In genomic region chrX:68599256-68600152, GRCh38 we compare ENCODE assay signal across 9 cellular contexts. TPM values are rescaled to one million over a fixed set of nuclear protein-coding genes. Genes with fewer than 3 reads are reported as not detected.
DNase-seq lines count a peak whose midpoint lies in the region; ATAC-seq and TF ChIP-seq lines count a peak whose summit lies in the region.
"Had no signal": no experiment of that assay in that cellular context is flagged by ENCODE, and none has a peak within 500 bp of the region (broad histone marks: within the 10 kb centered on the region; RNA-seq: fewer than 3 reads in every experiment).

No MANE protein-coding gene starts in this region.

- peak; percentile 8 for DNase-seq in HEK293T (ENCODE audit: extremely low spot score)
- peak; percentile 11 for DNase-seq in astrocyte of the hippocampus (ENCODE audit: low read depth, low spot score)
- no peak for DNase-seq in lower lobe of right lung
- no peak for DNase-seq in activated naive CD4-positive, alpha-beta T cell treated with anti-CD3 and anti-CD28 coated beads, Interleukin-2, amount 50 U/mL, for 72 hours (ENCODE audit: low spot score in 2 of 2)
- DNase-seq in central memory CD4-positive, alpha-beta T cell: no peak
- no peak for DNase-seq in stimulated activated CD4-positive, alpha-beta T cell treated with anti-CD3 and anti-CD28 coated beads, Interleukin-15, amount 100 ng/mL, for 24 hours
- DNase-seq in NCI-H1048 (lab: John Stamatoyannopoulos, UW): no peak
- DNase-seq: activated CD4-positive, alpha-beta T cell treated with anti-CD3 and anti-CD28 coated beads for 4 hours had no signal

- no peak overlapping the region for H3K27ac Mint-ChIP-seq in activated naive CD4-positive, alpha-beta T cell treated with anti-CD3 and anti-CD28 coated beads, Interleukin-2, amount 50 U/mL, for 72 hours

- peak; percentile 76 for TF ChIP-seq CTCF in C4-2B (conservative IDR thresholded peaks at IDR 0.05)
- peak; percentile 59 for TF ChIP-seq CTCF in lower lobe of right lung (IDR thresholded peaks at IDR 0.05)

- H3K9me3 Mint-ChIP-seq in activated naive CD4-positive, alpha-beta T cell treated with anti-CD3 and anti-CD28 coated beads, Interleukin-2, amount 50 U/mL, for 72 hours: peaks cover 13 to 21% of the 10 kb centered on the region in 2 donors

- POLR2A ChIA-PET in HEK293T (lab: Yijun Ruan, JAX): no interaction called here

- H3K27ac ChIP-seq in C4-2B: no peak overlapping the region
- H3K27ac ChIP-seq in lower lobe of right lung: no peak overlapping the region

- H3K9me3 ChIP-seq in lower lobe of right lung: peaks cover 5% of the 10 kb centered on the region

- no peaks in the 10 kb centered on the region for H3K27me3 ChIP-seq in lower lobe of right lung (ENCODE audit: low read depth)

- no peak for ATAC-seq in lower lobe of right lung
- no peak for ATAC-seq in activated naive CD4-positive, alpha-beta T cell treated with anti-CD3 and anti-CD28 coated beads, Interleukin-2, amount 50 U/mL, for 72 hours

- intact Hi-C loops in lower lobe of right lung (cut with DNase I): no loop called here

- CTCF ChIA-PET in HEK293T (lab: Yijun Ruan, JAX): interaction anchor here (0.6 to 2.6 kb wide), 7 partner anchors 9 to 117 kb away, joined by 3 to 8 read pairs (median 3); no protein-coding TSS in a partner anchor

- H3K4me3 ChIP-seq in lower lobe of right lung: no peak overlapping the region

- no peaks in the 10 kb centered on the region for H3K36me3 ChIP-seq in lower lobe of right lung

- no peaks in the 10 kb centered on the region for H3K4me1 ChIP-seq in lower lobe of right lung

- peaks cover 17 to 21% of the 10 kb centered on the region in 2 donors for H3K36me3 Mint-ChIP-seq in activated naive CD4-positive, alpha-beta T cell treated with anti-CD3 and anti-CD28 coated beads, Interleukin-2, amount 50 U/mL, for 72 hours

TF ChIP-seq in HEK293T, 16 proteins besides CTCF, POLR2A, EP300 and RAD21:
- TF ChIP-seq HDGF (IDR thresholded peaks at IDR 0.05; ENCODE audit: borderline replicate concordance): no peak
- TF ChIP-seq FOXK2 (IDR thresholded peaks at IDR 0.05): no peak
- no peak for TF ChIP-seq ZNF384 (IDR thresholded peaks at IDR 0.05)
- no peak for TF ChIP-seq CTBP1 (IDR thresholded peaks at IDR 0.05; ENCODE audit: borderline replicate concordance)
- TF ChIP-seq BHLHE40 (IDR thresholded peaks at IDR 0.05; ENCODE audit: borderline replicate concordance): no peak
- TF ChIP-seq PKNOX1 (IDR thresholded peaks at IDR 0.05): no peak
- no peak for TF ChIP-seq L3MBTL2 (conservative IDR thresholded peaks at IDR 0.05)
- TF ChIP-seq SP1 (IDR thresholded peaks at IDR 0.05): no peak
- TF ChIP-seq ARNT (IDR thresholded peaks at IDR 0.05): no peak
- TF ChIP-seq LEF1 (IDR thresholded peaks at IDR 0.05; ENCODE audit: borderline replicate concordance): no peak
- no peak for TF ChIP-seq ELF4 (IDR thresholded peaks at IDR 0.05)
- TF ChIP-seq FOXM1 (IDR thresholded peaks at IDR 0.05; ENCODE audit: borderline replicate concordance): no peak
- no peak for TF ChIP-seq FOXA1 (IDR thresholded peaks at IDR 0.05)
- no peak for TF ChIP-seq SUZ12 (IDR thresholded peaks at IDR 0.05)
- TF ChIP-seq NFRKB (IDR thresholded peaks at IDR 0.05): no peak

RNA-seq across cellular contexts. Expression of gene STARD8, which starts 48.0 kb away (rescaled TPM):
- total RNA-seq in lower lobe of right lung: 36.5 TPM
- total RNA-seq in activated naive CD4-positive, alpha-beta T cell treated with anti-CD3 and anti-CD28 coated beads, Interleukin-2, amount 50 U/mL, for 72 hours: under 1 TPM; 0.27 to 0.43 TPM

Comparison
In these comparisons a context has a peak if more than half of its experiments do, and no peak if none do; other contexts are left out.
1. DNase-seq: peak in HEK293T (single experiment) and astrocyte of the hippocampus (single experiment); none in lower lobe of right lung (single experiment), activated naive CD4-positive, alpha-beta T cell treated with anti-CD3 and anti-CD28 coated beads, Interleukin-2, amount 50 U/mL, for 72 hours (0 of 2), central memory CD4-positive, alpha-beta T cell (single experiment), stimulated activated CD4-positive, alpha-beta T cell treated with anti-CD3 and anti-CD28 coated beads, Interleukin-15, amount 100 ng/mL, for 24 hours (single experiment) and NCI-H1048 (single experiment).
2. RNA of gene STARD8, which starts 48.0 kb away (total RNA-seq): 36.5 TPM in lower lobe of right lung (single experiment); 0.27 to 0.43 TPM in activated naive CD4-positive, alpha-beta T cell treated with anti-CD3 and anti-CD28 coated beads, Interleukin-2, amount 50 U/mL, for 72 hours; every median in the first group is over 10 times any median in the second.